Comparison of ENCODE assay signal across 1 cellular context in genomic region chr5:176535101-176535654, GRCh38.
TF ChIP-seq lines count a peak whose summit lies in the region.

No MANE protein-coding gene starts in this region.

TF ChIP-seq in H1, 55 proteins besides CTCF, POLR2A, EP300 and RAD21:
- TF ChIP-seq KDM1A (IDR thresholded peaks at IDR 0.05; ENCODE audit: borderline replicate concordance, low read length): peak; percentile 33; the same call in 1 of the 2 replicates
- no peak for TF ChIP-seq NRF1 (IDR thresholded peaks at IDR 0.05; ENCODE audit: low read depth, low read length)
- no peak for TF ChIP-seq NANOG (IDR thresholded peaks at IDR 0.05; ENCODE audit: insufficient read depth, low read depth, low read length, poor library complexity, severe bottlenecking)
- TF ChIP-seq RBBP5 (IDR thresholded peaks at IDR 0.05; ENCODE audit: borderline replicate concordance, low read depth, low read length): 0 out of 2 replicates have a peak, but pooled peaks have one; percentile 4
- TF ChIP-seq MAFK (IDR thresholded peaks at IDR 0.05; ENCODE audit: low read depth, low read length): no peak
- no peak for TF ChIP-seq ATF3 (IDR thresholded peaks at IDR 0.05; ENCODE audit: insufficient read depth, low read depth, low read length)
